In the genomic region with DNA sequence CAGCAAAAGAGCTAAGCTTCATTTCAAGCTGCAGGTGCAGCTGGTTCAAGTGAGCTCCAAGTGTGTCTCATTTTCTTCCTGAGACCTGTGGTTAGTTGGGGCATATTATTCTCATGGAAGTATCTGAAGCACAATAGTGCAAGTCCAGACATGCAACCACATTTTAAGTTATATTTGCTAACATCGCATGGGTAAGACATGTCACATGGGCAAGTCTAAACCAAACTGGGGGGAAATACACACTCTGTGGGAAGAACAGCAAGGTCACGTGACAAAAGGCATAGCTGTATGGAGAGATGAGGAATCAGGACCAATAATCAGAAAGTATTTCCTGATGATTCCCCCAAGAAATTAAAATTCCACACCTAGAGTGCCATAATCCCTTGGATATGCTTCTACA, we compare ENCODE assay signal across 20 cellular contexts.
"Had no signal": no experiment of that assay in that cellular context is flagged by ENCODE, and none has a peak within 500 bp of the region (broad histone marks: within the 10 kb centered on the region; RNA-seq: fewer than 3 reads in every experiment).

No MANE protein-coding gene starts in this region.

- ATAC-seq: gastroesophageal sphincter; lower lobe of right lung; natural killer cell treated with Interleukin-12 subunit alpha and Interleukin-12 subunit beta and Interleukin-15 and Interleukin-18, amount 100 ng/mL, for 72 hours; stimulated activated naive CD8-positive, alpha-beta T cell treated with anti-CD3 and anti-CD28 coated beads, Interleukin-15, Interleukin-2, amounts not matched to agents 100 U/mL and 50 U/mL, for 24 hours had no signal

- H3K9ac ChIP-seq: neural progenitor cell had no signal

- H2AFZ ChIP-seq: neural progenitor cell had no signal

- H3K4me3 ChIP-seq: colonic mucosa, gastroesophageal sphincter, left ventricle myocardium inferior, lower lobe of right lung, neural progenitor cell, ovary, right atrium auricular region, suprapubic skin, thyroid gland had no signal

- H3K36me3 ChIP-seq: colonic mucosa, gastroesophageal sphincter, left ventricle myocardium inferior, lower lobe of right lung, neural progenitor cell, ovary, right atrium auricular region, suprapubic skin, thyroid gland had no signal

- H3K4me1 ChIP-seq: colonic mucosa, gastroesophageal sphincter, left ventricle myocardium inferior, lower lobe of right lung, neural progenitor cell, right atrium auricular region, suprapubic skin, thyroid gland had no signal

- H3K27ac ChIP-seq: colonic mucosa, gastroesophageal sphincter, left ventricle myocardium inferior, lower lobe of right lung, neural progenitor cell, ovary, right atrium auricular region, suprapubic skin, thyroid gland had no signal

- FAIRE-seq: small intestine, urothelium cell line had no signal

- H3K9me3 ChIP-seq: colonic mucosa, gastroesophageal sphincter, left ventricle myocardium inferior, lower lobe of right lung, ovary, right atrium auricular region, suprapubic skin, thyroid gland had no signal

- H3K4me2 ChIP-seq: neural progenitor cell had no signal

- H3K27me3 ChIP-seq: colonic mucosa, gastroesophageal sphincter, neural progenitor cell, ovary, right atrium auricular region, suprapubic skin, thyroid gland had no signal

- DNase-seq: colonic mucosa; dermis blood vessel endothelial cell; glutamatergic neuron; islet precursor cell; left ventricle myocardium inferior; lower lobe of right lung; mesenchymal stem cell; midbrain; nucleus accumbens; ovary; small intestine; stimulated activated CD4-positive, alpha-beta T cell treated with anti-CD3 and anti-CD28 coated beads, Interleukin-12 subunit alpha, Interleukin-12 subunit beta, amount 100 ng/mL, for 4 hours; stimulated activated naive CD8-positive, alpha-beta T cell treated with anti-CD3 and anti-CD28 coated beads, Interleukin-15, Interleukin-2, amounts not matched to agents 100 U/mL and 50 U/mL, for 24 hours; thyroid gland had no signal
